In the genomic region with DNA sequence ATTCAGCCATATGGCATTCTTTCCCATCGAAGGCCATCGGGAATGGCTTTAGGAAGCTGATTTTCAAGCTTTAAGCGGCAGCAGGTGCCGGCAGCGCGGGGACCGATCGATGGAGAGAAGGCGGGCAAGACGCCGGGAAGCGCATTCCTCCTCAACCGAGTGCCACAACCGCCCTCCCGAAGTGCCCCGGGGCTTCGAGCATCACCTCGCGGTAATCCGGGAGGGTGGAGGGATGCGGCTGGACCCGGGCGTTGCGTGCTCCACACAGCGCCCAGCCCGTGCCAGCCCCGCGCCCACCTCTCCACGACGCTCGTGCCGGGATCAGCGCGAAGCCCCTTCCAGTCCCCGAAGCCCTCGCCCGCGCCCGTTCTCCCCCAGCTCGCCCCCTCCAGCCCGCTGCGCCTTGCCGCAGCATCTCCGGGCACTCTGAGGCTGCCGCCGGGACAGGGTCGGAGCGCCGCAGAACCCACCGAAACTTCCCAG, we compare ENCODE assay signal across 8 cellular contexts. TPM values are rescaled to one million over a fixed set of nuclear protein-coding genes. Genes with fewer than 3 reads are reported as not detected.
DNase-seq lines count a peak whose midpoint lies in the region; ATAC-seq and TF ChIP-seq lines count a peak whose summit lies in the region.

No MANE protein-coding gene starts in this region.

- H3K4me1 Mint-ChIP-seq in IgD-negative memory B cell (peaks cover 9 to 36% (median 17%) of the 10 kb centered on the region in 3 donors), nephron (peaks cover 7% of the 10 kb centered on the region)
- peaks cover 43% of the 10 kb centered on the region for H3K4me1 Mint-ChIP-seq in activated CD8-positive, alpha-beta memory T cell treated with anti-CD3 and anti-CD28 coated beads, Interleukin-2, amount 10 ng/mL, durations not matched to agents 7 days and 5 days

- peak overlapping the region; percentile 62 to 80 (median 76) for H3K27ac ChIP-seq in esophagus squamous epithelium
- H3K27ac ChIP-seq in upper lobe of left lung, result peak overlapping the region; percentile 86 to 94 (median 89)

- H3K4me1 ChIP-seq in esophagus squamous epithelium (peaks cover 0 to 17% (median 0%) of the 10 kb centered on the region in 3 donors), upper lobe of left lung (peaks cover 4 to 26% (median 7%) of the 10 kb centered on the region in 4 donors)

- H3K36me3 Mint-ChIP-seq in IgD-negative memory B cell (no peaks in the 10 kb centered on the region), nephron (ENCODE audit: low read depth) (peaks cover 4% of the 10 kb centered on the region)
- H3K36me3 Mint-ChIP-seq in activated CD8-positive, alpha-beta memory T cell treated with anti-CD3 and anti-CD28 coated beads, Interleukin-2, amount 10 ng/mL, durations not matched to agents 7 days and 5 days, result peaks cover 11% of the 10 kb centered on the region

- peaks cover 0 to 9% (median 3%) of the 10 kb centered on the region in 3 donors for H3K9me3 ChIP-seq in esophagus squamous epithelium
- peaks cover 0 to 7% (median 2%) of the 10 kb centered on the region in 4 donors for H3K9me3 ChIP-seq in upper lobe of left lung

- H3K27me3 ChIP-seq in esophagus squamous epithelium (peaks cover 0 to 26% (median 2%) of the 10 kb centered on the region in 4 donors), upper lobe of left lung (peaks cover 0 to 12% (median 4%) of the 10 kb centered on the region in 4 donors)

- CTCF ChIA-PET in activated CD8-positive, alpha-beta memory T cell treated with anti-CD3 and anti-CD28 coated beads, Interleukin-2, amount 10 ng/mL, durations not matched to agents 7 days and 5 days (lab: Charles Lee), result interaction anchor here (1.3 kb wide), 1 partner anchor 14 kb away, joined by 4 read pairs; no protein-coding TSS in a partner anchor

- H3K4me3 Mint-ChIP-seq in IgD-negative memory B cell (peak overlapping the region; percentile 90 to 98 (median 94)), nephron (peak overlapping the region; percentile 72 to 81 (median 75))
- H3K4me3 Mint-ChIP-seq in activated CD8-positive, alpha-beta memory T cell treated with anti-CD3 and anti-CD28 coated beads, Interleukin-2, amount 10 ng/mL, durations not matched to agents 7 days and 5 days, result peak overlapping the region; percentile 81

- H3K27ac Mint-ChIP-seq in IgD-negative memory B cell (peak overlapping the region; percentile 68 to 88 (median 87)), nephron (no peak overlapping the region)
- peak overlapping the region; percentile 76 for H3K27ac Mint-ChIP-seq in activated CD8-positive, alpha-beta memory T cell treated with anti-CD3 and anti-CD28 coated beads, Interleukin-2, amount 10 ng/mL, durations not matched to agents 7 days and 5 days

- H3K36me3 ChIP-seq in esophagus squamous epithelium (no peaks in the 10 kb centered on the region), upper lobe of left lung (no peaks in the 10 kb centered on the region)

- TF ChIP-seq CTCF in esophagus squamous epithelium (IDR thresholded peaks at IDR 0.05) (no peak), nephron (IDR thresholded peaks at IDR 0.05; ENCODE audit: unreplicated experiment in 3 of 3) (no peak), upper lobe of left lung (IDR thresholded peaks at IDR 0.05) (no peak)

- no peak for ATAC-seq in activated CD8-positive, alpha-beta memory T cell treated with anti-CD3 and anti-CD28 coated beads, Interleukin-2, amount 10 ng/mL, durations not matched to agents 7 days and 5 days
- peak; percentile 52 to 71 for ATAC-seq in upper lobe of left lung (ENCODE audit: low FRiP score in 2 of 2)

- TF ChIP-seq EP300 in upper lobe of left lung (IDR thresholded peaks at IDR 0.05), result no peak

- 0% methylated on average over 6 of the region's 50 CpGs; no CpG with 5 or more reads in 1 of the 2 donors for WGBS in esophagus squamous epithelium, 2 donors
- 2% methylated on average over 9 to 24 of the region's 50 CpGs for WGBS in upper lobe of left lung, 2 donors

- intact Hi-C loops in esophagus squamous epithelium (cut with DNase I), result no loop called here

- TF ChIP-seq POLR2A in esophagus squamous epithelium (IDR thresholded peaks at IDR 0.05), result no peak
- TF ChIP-seq POLR2A in upper lobe of left lung (IDR thresholded peaks at IDR 0.05), result no peak

- H3K27me3 Mint-ChIP-seq in IgD-negative memory B cell (peaks cover 2% of the 10 kb centered on the region), nephron (ENCODE audit: low read depth) (peaks cover 87% of the 10 kb centered on the region)
- H3K27me3 Mint-ChIP-seq in activated CD8-positive, alpha-beta memory T cell treated with anti-CD3 and anti-CD28 coated beads, Interleukin-2, amount 10 ng/mL, durations not matched to agents 7 days and 5 days, result peaks cover 30% of the 10 kb centered on the region

- DNase-seq in AG08395 (ENCODE audit: low spot score), result peak; percentile 10
- peak; percentile 45 for DNase-seq in activated CD8-positive, alpha-beta memory T cell treated with anti-CD3 and anti-CD28 coated beads, Interleukin-2, amount 10 ng/mL, durations not matched to agents 7 days and 5 days
- no peak for DNase-seq in esophagus squamous epithelium (lab: John Stamatoyannopoulos, UW)
- peak in 1 of 2 donors; percentile 47 for DNase-seq in upper lobe of left lung
- no peak for DNase-seq in NAMALWA (ENCODE audit: low spot score)
- DNase-seq in H4 (ENCODE audit: low spot score), result no peak

- H3K4me3 ChIP-seq in esophagus squamous epithelium, result peak overlapping the region; percentile 53 to 82 (median 64)
- H3K4me3 ChIP-seq in upper lobe of left lung, result peak overlapping the region; percentile 76 to 92 (median 82)

- H3K9me3 Mint-ChIP-seq in IgD-negative memory B cell, result peaks cover 0 to 2% (median 0%) of the 10 kb centered on the region in 3 donors
- no peaks in the 10 kb centered on the region for H3K9me3 Mint-ChIP-seq in activated CD8-positive, alpha-beta memory T cell treated with anti-CD3 and anti-CD28 coated beads, Interleukin-2, amount 10 ng/mL, durations not matched to agents 7 days and 5 days (ENCODE audit: low read depth)
- H3K9me3 Mint-ChIP-seq in nephron, result peaks cover 6% of the 10 kb centered on the region

RNA-seq across cellular contexts. Expression of a gene that starts 3.2 kb away (rescaled TPM):
- 5.5 TPM for polyA plus RNA-seq in IgD-negative memory B cell
- total RNA-seq in activated CD8-positive, alpha-beta memory T cell treated with anti-CD3 and anti-CD28 coated beads, Interleukin-2, amount 10 ng/mL, durations not matched to agents 7 days and 5 days, result 10 to 100 TPM; 11.1 to 13.7 TPM
- total RNA-seq in esophagus squamous epithelium, result 1 to 10 TPM in 1 of 4 donors, under 1 TPM in 3; 0.19 to 5.9 (median 0.50) TPM
- total RNA-seq in upper lobe of left lung, result 10 to 100 TPM in 3 of 6 donors, 1 to 10 TPM in 3; 4.2 to 25.6 (median 11.5) TPM
- 0.06 TPM in 1 of 2 replicates, not detected in the other for total RNA-seq in H4 (2014; rRNA removed; shearing (Covaris generic))

Comparison
In these comparisons a context has a peak if more than half of its experiments do, and no peak if none do; other contexts are left out.
1. DNase-seq: peak in AG08395 (single experiment) and activated CD8-positive, alpha-beta memory T cell treated with anti-CD3 and anti-CD28 coated beads, Interleukin-2, amount 10 ng/mL, durations not matched to agents 7 days and 5 days (single experiment); none in esophagus squamous epithelium (single experiment), NAMALWA (single experiment) and H4 (single experiment).
2. H3K27ac Mint-ChIP-seq: peak in IgD-negative memory B cell (3 of 3) and activated CD8-positive, alpha-beta memory T cell treated with anti-CD3 and anti-CD28 coated beads, Interleukin-2, amount 10 ng/mL, durations not matched to agents 7 days and 5 days (single experiment); none in nephron (0 of 3).
3. Peak in every context shown above with its lines, with median percentiles within 50 percentile points of each other: H3K4me3 Mint-ChIP-seq.